13 cellular contexts compared by ENCODE assay signal in genomic region chr5:150036513-150036912, GRCh38. TPM values are rescaled to one million over a fixed set of nuclear protein-coding genes. Genes with fewer than 3 reads are reported as not detected.
DNase-seq lines count a peak whose midpoint lies in the region; ATAC-seq and TF ChIP-seq lines count a peak whose summit lies in the region.
"Had no signal": no experiment of that assay in that cellular context is flagged by ENCODE, and none has a peak within 500 bp of the region (broad histone marks: within the 10 kb centered on the region; RNA-seq: fewer than 3 reads in every experiment).

No MANE protein-coding gene starts in this region.

- H3K4ac ChIP-seq in IMR-90 (ENCODE audit: low read depth, low read length): no peak overlapping the region

- intact Hi-C loops in IMR-90 (cut with micrococcal nuclease): loop anchor here (2.0 to 10.0 kb wide), 2 partner anchors 72 to 178 kb away; no protein-coding TSS in a partner anchor

- ATAC-seq in IMR-90 (ENCODE audit: low read depth) (peak; percentile 98), HG03460 (IDR thresholded peaks at IDR 0.05; ENCODE audit: unreplicated experiment) (no peak)
- ATAC-seq: activated T-helper 17 cell treated with anti-CD3 and anti-CD28 coated beads, Interleukin-2, amount 50 U/mL, for 72 hours had no signal

- H3K27ac Mint-ChIP-seq in chondrocyte (ENCODE audit: unreplicated experiment): peak overlapping the region; percentile 93
- H3K27ac Mint-ChIP-seq: activated T-helper 17 cell treated with anti-CD3 and anti-CD28 coated beads, Interleukin-2, amount 50 U/mL, for 72 hours had no signal

- H3K79me2 ChIP-seq in ACC112 (ENCODE audit: control insufficient read depth, insufficient read depth, low read length, unreplicated experiment): peaks cover 24% of the 10 kb centered on the region

- peaks cover 50% of the 10 kb centered on the region for H3K36me3 Mint-ChIP-seq in chondrocyte (ENCODE audit: low read depth)

- no peak overlapping the region for H3K18ac ChIP-seq in IMR-90 (ENCODE audit: low read depth, low read length)

- H3K23ac ChIP-seq in IMR-90 (ENCODE audit: low read depth, low read length): no peak overlapping the region

- 0 out of 4 replicates have a peak overlapping the region, but pooled peaks of 1 of the 2 experiments have one; percentile 23 for H4K8ac ChIP-seq in IMR-90 (ENCODE audit: low read depth in 2 of 2, low read length in 2 of 2)

- H2BK5ac ChIP-seq in IMR-90 (ENCODE audit: low read depth, low read length, poor library complexity, severe bottlenecking): peak overlapping the region; percentile 50

- DNase-seq in IMR-90 (peak; percentile 99), chondrocyte (ENCODE audit: low spot score) (no peak), Peyer's patch (no peak), GM20000 (ENCODE audit: low spot score) (no peak), NCI-H345 (lab: John Stamatoyannopoulos, UW) (no peak)
- DNase-seq: NCI-H1092, sigmoid colon, WERI-Rb-1 had no signal

- H3K9me3 ChIP-seq in IMR-90 (ENCODE audit: control insufficient read depth, insufficient read depth, low read length) (no peaks in the 10 kb centered on the region), mesodermal cell (ENCODE audit: control insufficient read depth, low read length) (no peaks in the 10 kb centered on the region), Peyer's patch (no peaks in the 10 kb centered on the region)
- H3K9me3 ChIP-seq: BLaER1 treated with 17β-estradiol and CSF1 and Interleukin-3, amounts not matched to agents 10 nM and 100 nM; sigmoid colon had no signal

- peak overlapping the region; percentile 48; the same call in 1 of the 2 replicates for H3K4me2 ChIP-seq in IMR-90 (ENCODE audit: low read depth, low read length)
- H3K4me2 ChIP-seq: BLaER1 treated with 17β-estradiol and CSF1 and Interleukin-3, amounts not matched to agents 10 nM and 100 nM had no signal

- H3K36me3 ChIP-seq in ACC112 (ENCODE audit: insufficient read depth, low read length) (peaks cover 77% of the 10 kb centered on the region), IMR-90 (ENCODE audit: control insufficient read depth, insufficient read depth, low read length) (peaks cover 44% of the 10 kb centered on the region), mesodermal cell (ENCODE audit: control insufficient read depth, insufficient read depth, low read length) (peaks cover 89% of the 10 kb centered on the region), Peyer's patch (peaks cover 0 to 100% (median 0%) of the 10 kb centered on the region in 3 donors)

- H3K4me3 ChIP-seq in ACC112 (ENCODE audit: low read depth, low read length): no peak overlapping the region
- no peak overlapping the region for H3K4me3 ChIP-seq in IMR-90 (ENCODE audit: insufficient read depth, low read depth, low read length)
- H3K4me3 ChIP-seq in mesodermal cell (ENCODE audit: extremely low read depth, insufficient read depth, low read length, poor library complexity, severe bottlenecking): no peak overlapping the region
- no peak overlapping the region for H3K4me3 ChIP-seq in Peyer's patch
- H3K4me3 ChIP-seq: BLaER1 treated with 17β-estradiol and CSF1 and Interleukin-3, amounts not matched to agents 10 nM and 100 nM; sigmoid colon had no signal

- H2BK120ac ChIP-seq in IMR-90 (ENCODE audit: low read depth, low read length): no peak overlapping the region

- H2BK20ac ChIP-seq in IMR-90 (ENCODE audit: low read depth, low read length): no peak overlapping the region

- H2AK5ac ChIP-seq in IMR-90 (ENCODE audit: low read depth, low read length): peak overlapping the region; percentile 12; the same call in 1 of the 2 replicates

- H3K4me3 Mint-ChIP-seq in chondrocyte (ENCODE audit: unreplicated experiment): no peak overlapping the region
- H3K4me3 Mint-ChIP-seq: activated T-helper 17 cell treated with anti-CD3 and anti-CD28 coated beads, Interleukin-2, amount 50 U/mL, for 72 hours had no signal

- POLR2A ChIA-PET in IMR-90 (lab: Charles Lee; ENCODE audit: unreplicated experiment): no interaction called here

- dilution Hi-C loops in IMR-90 (cut with HindIII; ENCODE audit: low sequenced_read_pairs, unreplicated experiment): no loop called here

- in situ Hi-C loops in IMR-90 (cut with MboI; ENCODE audit: low sequenced_read_pairs): no loop called here

- H4K20me1 ChIP-seq in IMR-90 (ENCODE audit: insufficient read depth, low read length): no peaks in the 10 kb centered on the region

- 3% methylated on average over 5 of the region's 9 CpGs; no CpG with 5 or more reads in 1 of the 2 experiments for WGBS in IMR-90 (ENCODE audit: extremely low coverage in 2 of 2, insufficient read length in 1 of 2), 2 experiments
- 92 to 96% methylated on average over 7 to 9 of the region's 9 CpGs for WGBS in mesodermal cell (ENCODE audit: insufficient coverage in 2 of 2), 2 experiments

- H3K9me1 ChIP-seq in IMR-90 (ENCODE audit: insufficient read depth, low read length): peaks cover 17% of the 10 kb centered on the region; the same call in 1 of the 2 replicates

- peak; percentile 37 for TF ChIP-seq RAD21 in IMR-90 (IDR thresholded peaks at IDR 0.05; ENCODE audit: low read length)

- peaks cover 50% of the 10 kb centered on the region for H3K4me1 Mint-ChIP-seq in chondrocyte (ENCODE audit: low read depth)
- H3K4me1 Mint-ChIP-seq: activated T-helper 17 cell treated with anti-CD3 and anti-CD28 coated beads, Interleukin-2, amount 50 U/mL, for 72 hours had no signal

- H3K27me3 ChIP-seq in ACC112 (ENCODE audit: insufficient read depth, low read length) (no peaks in the 10 kb centered on the region), IMR-90 (ENCODE audit: control insufficient read depth, insufficient read depth, low read length) (no peaks in the 10 kb centered on the region), Peyer's patch (no peaks in the 10 kb centered on the region)
- H3K27me3 ChIP-seq: BLaER1 treated with 17β-estradiol and CSF1 and Interleukin-3, amounts not matched to agents 10 nM and 100 nM; sigmoid colon had no signal

- H3K14ac ChIP-seq in IMR-90 (replicated peaks; ENCODE audit: low read depth, low read length): no peak overlapping the region

- no peak for TF ChIP-seq CTCF in IMR-90 (conservative IDR thresholded peaks at IDR 0.05; ENCODE audit: low read depth, low read length)
- TF ChIP-seq CTCF in chondrocyte (IDR thresholded peaks at IDR 0.05): no peak
- TF ChIP-seq CTCF in Peyer's patch (IDR thresholded peaks at IDR 0.05): no peak
- TF ChIP-seq CTCF in GM20000 (IDR thresholded peaks at IDR 0.05; ENCODE audit: extremely low read depth, missing control alignments): no peak

- H4K91ac ChIP-seq in IMR-90 (ENCODE audit: insufficient read depth, low read depth, low read length): no peak overlapping the region

- no TSS peak for BruUV-seq in IMR-90 (replicated peaks; lab: Mats Ljungman, UMichigan)

- no peak overlapping the region for H2BK15ac ChIP-seq in IMR-90 (ENCODE audit: low read depth, low read length)

- CTCF ChIA-PET in IMR-90 (lab: Yijun Ruan, JAX): interaction anchor here (0.6 to 1.0 kb wide), 4 partner anchors 24 to 77 kb away, joined by 3 to 5 read pairs (median 4); no protein-coding TSS in a partner anchor

- no peak overlapping the region for H3K56ac ChIP-seq in IMR-90 (ENCODE audit: extremely low read depth, insufficient read depth, low read length)

- H3K79me1 ChIP-seq in IMR-90 (ENCODE audit: low read depth in 1 of 2, low read length in 2 of 2): peaks cover 9 to 68% of the 10 kb centered on the region in 2 experiments

- H3K4me1 ChIP-seq in ACC112 (ENCODE audit: control insufficient read depth, insufficient read depth, low read length, unreplicated experiment) (peaks cover 35% of the 10 kb centered on the region), IMR-90 (ENCODE audit: control insufficient read depth, insufficient read depth, low read length) (0 out of 2 replicates have a peak, but pooled peaks cover 4% of the 10 kb centered on the region), mesodermal cell (ENCODE audit: control insufficient read depth, insufficient read depth, low read length, poor library complexity, severe bottlenecking) (peaks cover 5% of the 10 kb centered on the region), Peyer's patch (no peaks in the 10 kb centered on the region)
- H3K4me1 ChIP-seq: sigmoid colon had no signal

- H3K9ac ChIP-seq in IMR-90 (ENCODE audit: low read depth, low read length): no peak overlapping the region
- H3K9ac ChIP-seq: BLaER1 treated with 17β-estradiol and CSF1 and Interleukin-3, amounts not matched to agents 10 nM and 100 nM had no signal

- H3K27ac ChIP-seq in ACC112 (ENCODE audit: low read depth, low read length): peak overlapping the region; percentile 72
- H3K27ac ChIP-seq in IMR-90 (ENCODE audit: insufficient read depth, low read length): no peak overlapping the region
- peak overlapping the region; percentile 41 for H3K27ac ChIP-seq in mesodermal cell (ENCODE audit: low read depth, low read length, severe bottlenecking)
- H3K27ac ChIP-seq in Peyer's patch: no peak overlapping the region
- H3K27ac ChIP-seq: BLaER1 treated with 17β-estradiol and CSF1 and Interleukin-3, amounts not matched to agents 10 nM and 100 nM; sigmoid colon; WERI-Rb-1 had no signal

- H4K5ac ChIP-seq in IMR-90 (ENCODE audit: low read depth, low read length): no peak overlapping the region

- no peak overlapping the region for H2AK9ac ChIP-seq in IMR-90 (replicated peaks; ENCODE audit: low read depth, low read length, poor library complexity)

- H2AFZ ChIP-seq in ACC112 (ENCODE audit: low read length, unreplicated experiment) (no peak overlapping the region), IMR-90 (replicated peaks; ENCODE audit: low read length, poor library complexity) (no peak overlapping the region)

- no peaks in the 10 kb centered on the region for H3K9me3 Mint-ChIP-seq in chondrocyte (ENCODE audit: low read depth)
- H3K9me3 Mint-ChIP-seq: activated T-helper 17 cell treated with anti-CD3 and anti-CD28 coated beads, Interleukin-2, amount 50 U/mL, for 72 hours had no signal

- no peak for TF ChIP-seq POLR2A in IMR-90 (IDR thresholded peaks at IDR 0.05; ENCODE audit: low read depth, low read length)
- no peak for TF ChIP-seq POLR2A in Peyer's patch (IDR thresholded peaks at IDR 0.05)

- H3K27me3 Mint-ChIP-seq in chondrocyte (ENCODE audit: low read depth): no peaks in the 10 kb centered on the region
- H3K27me3 Mint-ChIP-seq: activated T-helper 17 cell treated with anti-CD3 and anti-CD28 coated beads, Interleukin-2, amount 50 U/mL, for 72 hours had no signal

RNA-seq across cellular contexts. Expression of gene HMGXB3, which starts 36.0 kb away (rescaled TPM):
- total RNA-seq in IMR-90 (2012; rRNA removed) (27.6 and 29.2 TPM in 2 replicates), chondrocyte (40.7 to 57.9 TPM (median 44.2 TPM) in 3 replicates), Peyer's patch (10 to 100 TPM; 24.3 to 45.0 (median 41.4) TPM)
- 27.6 and 30.6 TPM in 2 replicates for polyA plus RNA-seq in IMR-90 (2012; rRNA removed)
- polyA plus RNA-seq in IMR-90 (2012; cell fraction: cytosol; rRNA removed): 15.9 and 22.3 TPM in 2 replicates
- polyA plus RNA-seq in IMR-90 (2012; cell fraction: nucleus; rRNA removed; ENCODE audit: low replicate concordance): 89.7 and 113 TPM in 2 replicates
- polyA plus RNA-seq in mesodermal cell (2013, experiment 1 of 2): 25.9 TPM
- 19.9 TPM for polyA plus RNA-seq in mesodermal cell (2013, experiment 2 of 2)

RNA-seq across cellular contexts. Expression of gene TIGD6, which starts 36.1 kb away (rescaled TPM):
- total RNA-seq in IMR-90 (2012; rRNA removed) (6.1 and 6.6 TPM in 2 replicates), chondrocyte (5.3 to 7.4 TPM (median 5.7 TPM) in 3 replicates), Peyer's patch (1 to 10 TPM; 1.2 to 4.5 (median 2.7) TPM)
- 4.4 and 5.8 TPM in 2 replicates for polyA plus RNA-seq in IMR-90 (2012; rRNA removed)
- polyA plus RNA-seq in IMR-90 (2012; cell fraction: cytosol; rRNA removed): 3.8 and 4.4 TPM in 2 replicates
- polyA plus RNA-seq in IMR-90 (2012; cell fraction: nucleus; rRNA removed; ENCODE audit: low replicate concordance): 1.9 and 4.0 TPM in 2 replicates
- polyA plus RNA-seq in mesodermal cell (2013, experiment 1 of 2): 4.5 TPM
- 3.9 TPM for polyA plus RNA-seq in mesodermal cell (2013, experiment 2 of 2)

RNA-seq across cellular contexts. Expression of gene CSF1R, which starts 49.8 kb away (rescaled TPM):
- total RNA-seq in IMR-90 (2012; rRNA removed) (under 0.01 and 0.36 TPM in 2 replicates), chondrocyte (0.62 to 1.7 TPM (median 0.65 TPM) in 3 replicates), Peyer's patch (10 to 100 TPM in 3 of 4 donors, 1 to 10 TPM in 1; 2.1 to 24.8 (median 13.5) TPM)
- 0.07 and 0.14 TPM in 2 replicates for polyA plus RNA-seq in IMR-90 (2012; rRNA removed)
- polyA plus RNA-seq in IMR-90 (2012; cell fraction: cytosol; rRNA removed): 0.03 and 0.08 TPM in 2 replicates
- 0.33 and 0.72 TPM in 2 replicates for polyA plus RNA-seq in IMR-90 (2012; cell fraction: nucleus; rRNA removed; ENCODE audit: low replicate concordance)
- 0.15 TPM for polyA plus RNA-seq in mesodermal cell (2013, experiment 1 of 2)
- 0.25 TPM for polyA plus RNA-seq in mesodermal cell (2013, experiment 2 of 2)

Comparison
In these comparisons a context has a peak if more than half of its experiments do, and no peak if none do; other contexts are left out.
1. H3K27ac ChIP-seq: peak in ACC112 (single experiment) and mesodermal cell (single experiment); none in IMR-90 (single experiment) and Peyer's patch (0 of 4).